Comparison of ENCODE assay signal across 1 cellular context in the genomic region with DNA sequence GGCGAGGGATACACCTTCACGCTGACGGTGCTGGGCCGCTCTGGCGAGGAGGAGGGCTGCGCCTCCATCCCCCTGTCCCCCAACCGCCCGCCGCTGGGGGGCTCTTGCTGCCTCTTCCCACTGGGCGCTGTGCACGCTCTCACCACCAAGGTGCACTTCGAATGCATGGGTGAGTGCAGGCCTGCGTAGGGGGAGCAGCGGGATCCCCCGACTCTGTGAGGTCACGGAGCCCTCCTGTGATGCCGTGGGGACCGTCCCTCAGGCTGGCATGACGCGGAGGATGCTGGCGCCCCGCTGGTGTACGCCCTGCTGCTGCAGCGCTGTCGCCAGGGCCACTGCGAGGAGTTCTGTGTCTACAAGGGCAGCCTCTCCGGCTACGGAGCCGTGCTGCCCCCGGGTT. TPM values are rescaled to one million over a fixed set of nuclear protein-coding genes. Genes with fewer than 3 reads are reported as not detected.
"Had no signal": no experiment of that assay in that cellular context is flagged by ENCODE, and none has a peak within 500 bp of the region (broad histone marks: within the 10 kb centered on the region; RNA-seq: fewer than 3 reads in every experiment).

No MANE protein-coding gene starts in this region.

RNA-seq across cellular contexts. Expression of a gene that starts 54.2 kb away (rescaled TPM):
- total RNA-seq: mononuclear cell had no signal
